ENCODE assay signal across 9 cellular contexts in genomic region chr18:36942264-36942663, GRCh38.
DNase-seq lines count a peak whose midpoint lies in the region; ATAC-seq and TF ChIP-seq lines count a peak whose summit lies in the region.
"Had no signal": no experiment of that assay in that cellular context is flagged by ENCODE, and none has a peak within 500 bp of the region (broad histone marks: within the 10 kb centered on the region; RNA-seq: fewer than 3 reads in every experiment).

No MANE protein-coding gene starts in this region.

- no peaks in the 10 kb centered on the region for H3K27me3 Mint-ChIP-seq in stimulated activated naive B cell treated with anti-CD40 and anti-IgM and Interleukin-4, amounts not matched to agents 10 μg/mL and 1 μg/mL and 100 μg/mL, for 72 hours
- H3K27me3 Mint-ChIP-seq: CD8-positive, alpha-beta memory T cell had no signal

- H3K4me1 Mint-ChIP-seq in stimulated activated naive B cell treated with anti-CD40 and anti-IgM and Interleukin-4, amounts not matched to agents 10 μg/mL and 1 μg/mL and 100 μg/mL, for 72 hours, result peaks cover 0 to 2% of the 10 kb centered on the region in 2 donors
- H3K4me1 Mint-ChIP-seq: CD8-positive, alpha-beta memory T cell had no signal

- no peak overlapping the region for H3K27ac Mint-ChIP-seq in stimulated activated naive B cell treated with anti-CD40 and anti-IgM and Interleukin-4, amounts not matched to agents 10 μg/mL and 1 μg/mL and 100 μg/mL, for 72 hours
- H3K27ac Mint-ChIP-seq: CD8-positive, alpha-beta memory T cell had no signal

- TF ChIP-seq CTCF in HFF-Myc (IDR thresholded peaks at IDR 0.05; ENCODE audit: low read depth, low read length, missing control alignments), result peak; percentile 71
- peak; percentile 79 for TF ChIP-seq CTCF in epithelial cell of proximal tubule (conservative IDR thresholded peaks at IDR 0.05; ENCODE audit: low read depth, low read length)

- H3K4me3 Mint-ChIP-seq in stimulated activated naive B cell treated with anti-CD40 and anti-IgM and Interleukin-4, amounts not matched to agents 10 μg/mL and 1 μg/mL and 100 μg/mL, for 72 hours, result no peak overlapping the region
- H3K4me3 Mint-ChIP-seq: CD8-positive, alpha-beta memory T cell had no signal

- H3K27ac ChIP-seq in caudate nucleus (ENCODE audit: low read depth, low read length), result no peak overlapping the region

- H3K36me3 Mint-ChIP-seq in stimulated activated naive B cell treated with anti-CD40 and anti-IgM and Interleukin-4, amounts not matched to agents 10 μg/mL and 1 μg/mL and 100 μg/mL, for 72 hours, result peaks cover 20 to 30% of the 10 kb centered on the region in 2 donors

- H3K9me3 Mint-ChIP-seq in stimulated activated naive B cell treated with anti-CD40 and anti-IgM and Interleukin-4, amounts not matched to agents 10 μg/mL and 1 μg/mL and 100 μg/mL, for 72 hours, result peaks cover 11 to 14% of the 10 kb centered on the region in 2 donors

- peak; percentile 24 to 34 for DNase-seq in NCI-H2081 (lab: John Stamatoyannopoulos, UW)
- DNase-seq in NCI-H2081 treated with DMSO at 0.1 percent for 48 hours (lab: John Stamatoyannopoulos, UW), result no peak
- peak; percentile 14 for DNase-seq in HFF-Myc (ENCODE audit: extremely low read depth, low read depth)
- peak; percentile 27 for DNase-seq in NCI-H82 treated with DMSO at 0.1 percent for 48 hours (lab: John Stamatoyannopoulos, UW; ENCODE audit: unreplicated experiment)
- DNase-seq in epithelial cell of proximal tubule (ENCODE audit: low read depth), result peak; percentile 2
- DNase-seq in stimulated activated naive B cell treated with anti-CD40 and anti-IgM and Interleukin-4, amounts not matched to agents 10 μg/mL and 1 μg/mL and 100 μg/mL, for 72 hours, result no peak
- DNase-seq in mesenteric fat pad (ENCODE audit: low spot score), result no peak
- no peak for DNase-seq in caudate nucleus (lab: John Stamatoyannopoulos, UW)

- H3K4me3 ChIP-seq in HFF-Myc (replicated peaks; ENCODE audit: low read depth, low read length) (no peak overlapping the region), epithelial cell of proximal tubule (ENCODE audit: low read depth, low read length) (no peak overlapping the region)

- peak; percentile 41 to 48 for ATAC-seq in stimulated activated naive B cell treated with anti-CD40 and anti-IgM and Interleukin-4, amounts not matched to agents 10 μg/mL and 1 μg/mL and 100 μg/mL, for 72 hours (replicated peaks)

Comparison
In these comparisons a context has a peak if more than half of its experiments do, and no peak if none do; other contexts are left out.
1. DNase-seq: peak in NCI-H2081 (2 of 2), HFF-Myc (single experiment), NCI-H82 treated with DMSO at 0.1 percent for 48 hours (single experiment) and epithelial cell of proximal tubule (single experiment); none in NCI-H2081 treated with DMSO at 0.1 percent for 48 hours (single experiment), stimulated activated naive B cell treated with anti-CD40 and anti-IgM and Interleukin-4, amounts not matched to agents 10 μg/mL and 1 μg/mL and 100 μg/mL, for 72 hours (single experiment), mesenteric fat pad (single experiment) and caudate nucleus (0 of 61).